In the genomic region with DNA sequence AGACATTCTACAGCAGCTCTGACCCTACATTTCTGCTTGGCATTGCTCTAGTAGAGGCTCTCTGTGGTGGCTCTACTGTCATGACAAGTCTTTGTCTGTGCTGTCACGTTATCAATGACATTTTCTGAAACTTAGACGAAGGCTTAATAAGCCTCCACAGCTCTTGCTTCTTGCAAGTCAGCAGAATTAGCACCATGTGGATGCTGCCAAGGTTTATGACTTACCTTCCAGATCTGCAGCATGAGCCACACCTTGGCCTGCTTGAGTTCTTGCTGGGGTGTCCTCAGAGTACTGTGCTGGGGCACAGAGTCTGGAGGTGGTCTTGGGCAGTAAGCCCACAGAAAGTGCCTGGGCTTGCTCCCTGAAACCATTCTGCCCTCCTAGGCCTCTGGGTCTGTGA, we compare ENCODE assay signal across 25 cellular contexts. TPM values are rescaled to one million over a fixed set of nuclear protein-coding genes. Genes with fewer than 3 reads are reported as not detected.
"Had no signal": no experiment of that assay in that cellular context is flagged by ENCODE, and none has a peak within 500 bp of the region (broad histone marks: within the 10 kb centered on the region; RNA-seq: fewer than 3 reads in every experiment).

No MANE protein-coding gene starts in this region.

- H3K27ac ChIP-seq: foreskin keratinocyte, hepatocyte, right atrium auricular region, tibial nerve, WERI-Rb-1 had no signal

- DNase-seq: activated CD4-positive, alpha-beta T cell treated with anti-CD3 and anti-CD28 coated beads, Interleukin-2, amount 50 U/mL, for 1 hour; activated CD4-positive, CD25-positive, alpha-beta regulatory T cell treated with anti-CD3 and anti-CD28 coated beads, Interleukin-2, amount 50 U/mL, for 72 hours; activated CD8-positive, alpha-beta T cell treated with anti-CD3 and anti-CD28 coated beads, Interleukin-2, amount 10 ng/mL, durations not matched to agents 7 days and 5 days; activated gamma-delta T cell treated with Interleukin-2 at 50 U/mL for 16 hours; activated T-cell treated with anti-CD3 and anti-CD28 coated beads, Interleukin-2, amount 50 U/mL, for 1 hour; dermis blood vessel endothelial cell; effector memory CD8-positive, alpha-beta T cell; foreskin keratinocyte; kidney glomerular epithelial cell; left ventricle myocardium superior; mammary epithelial cell; natural killer cell; stimulated activated CD4-positive, alpha-beta T cell treated with anti-CD3 and anti-CD28 coated beads, Interleukin-1b, Interleukin-23, amount 100 ng/mL, for 48 hours; stimulated activated naive CD8-positive, alpha-beta T cell treated with anti-CD3 and anti-CD28 coated beads, Interleukin-15, amount 100 ng/mL, for 72 hours; T-helper 1 cell; WERI-Rb-1 had no signal

- H3K4me2 ChIP-seq: hepatocyte had no signal

- H2AFZ ChIP-seq: hepatocyte had no signal

- H3K36me3 ChIP-seq: right atrium auricular region, tibial nerve, WERI-Rb-1 had no signal

- ATAC-seq: activated CD8-positive, alpha-beta T cell treated with anti-CD3 and anti-CD28 coated beads, Interleukin-2, amount 10 ng/mL, durations not matched to agents 7 days and 5 days; effector memory CD8-positive, alpha-beta T cell; foreskin keratinocyte; natural killer cell; stimulated activated naive CD8-positive, alpha-beta T cell treated with anti-CD3 and anti-CD28 coated beads, Interleukin-15, amount 100 ng/mL, for 72 hours had no signal

- H3K79me2 ChIP-seq: hepatocyte had no signal

- H3K9me3 ChIP-seq: right atrium auricular region, tibial nerve had no signal

- H3K27me3 ChIP-seq: hepatocyte, right atrium auricular region, tibial nerve had no signal

- H3K4me1 ChIP-seq: foreskin keratinocyte had no signal

- FAIRE-seq: TTC549, urothelium cell line had no signal

- H3K4me3 ChIP-seq: hepatocyte, right atrium auricular region, skin epidermis, tibial nerve had no signal

RNA-seq across cellular contexts. Expression of gene RTP1, which starts 9.8 kb away (rescaled TPM):
- total RNA-seq: activated CD8-positive, alpha-beta T cell treated with anti-CD3 and anti-CD28 coated beads, Interleukin-2, amount 10 ng/mL, durations not matched to agents 7 days and 5 days; dermis blood vessel endothelial cell; foreskin keratinocyte; hepatocyte; left ventricle myocardium superior; mammary epithelial cell; mesothelial cell of epicardium; natural killer cell; osteoblast; posterior vena cava; right atrium auricular region; tibial nerve had no signal
- polyA plus RNA-seq: foreskin keratinocyte, hepatocyte, mammary epithelial cell had no signal
